ENCODE assay signal across 8 cellular contexts in genomic region chr3:127544151-127544805, GRCh38. TPM values are rescaled to one million over a fixed set of nuclear protein-coding genes. Genes with fewer than 3 reads are reported as not detected.
DNase-seq lines count a peak whose midpoint lies in the region; ATAC-seq and TF ChIP-seq lines count a peak whose summit lies in the region.

No MANE protein-coding gene starts in this region.

- DNase-seq in HT1080 (ENCODE audit: low read depth) (peak; percentile 68), activated T-cell treated with anti-CD3 and anti-CD28 coated beads for 1 hour (ENCODE audit: low read depth) (peak; percentile 60), erythroblast (lab: John Stamatoyannopoulos, UW) (peak; percentile 63 to 76)
- DNase-seq in naive thymus-derived CD8-positive, alpha-beta T cell = peak; percentile 26 to 78 (median 52)

- no peaks in the 10 kb centered on the region for H3K9me2 ChIP-seq in OCI-LY1 (ENCODE audit: low read depth, low read length)

- no peaks in the 10 kb centered on the region for H3K36me3 ChIP-seq in OCI-LY1 (ENCODE audit: insufficient read depth, low read length)

- H3K4me3 ChIP-seq in OCI-LY1 (ENCODE audit: low read depth, low read length, poor library complexity, severe bottlenecking) = no peak overlapping the region

- TF ChIP-seq CTCF in 22Rv1 (IDR thresholded peaks at IDR 0.05) (peak; percentile 83), OCI-LY1 (IDR thresholded peaks at IDR 0.05; ENCODE audit: low read length) (peak; percentile 68)

- no peaks in the 10 kb centered on the region for H3K79me2 ChIP-seq in OCI-LY1 (ENCODE audit: insufficient read depth, low read length)

- no peaks in the 10 kb centered on the region for H3K36me3 Mint-ChIP-seq in naive thymus-derived CD8-positive, alpha-beta T cell
- no peaks in the 10 kb centered on the region for H3K36me3 Mint-ChIP-seq in stimulated activated memory B cell treated with anti-CD40 and anti-IgM and Interleukin-4, amounts not matched to agents 10 μg/mL and 1 μg/mL and 100 μg/mL, for 72 hours

- H3K27ac Mint-ChIP-seq in naive thymus-derived CD8-positive, alpha-beta T cell = no peak overlapping the region
- no peak overlapping the region for H3K27ac Mint-ChIP-seq in stimulated activated memory B cell treated with anti-CD40 and anti-IgM and Interleukin-4, amounts not matched to agents 10 μg/mL and 1 μg/mL and 100 μg/mL, for 72 hours

- H4K20me1 ChIP-seq in OCI-LY1 (ENCODE audit: insufficient read depth, low read length) = no peaks in the 10 kb centered on the region

- POLR2A ChIA-PET in naive thymus-derived CD8-positive, alpha-beta T cell (lab: Charles Lee) = interaction anchor here (0.6 kb wide), 1 partner anchor 150 kb away, joined by 3 read pairs; no protein-coding TSS in a partner anchor

- peaks cover 9 to 16% (median 13%) of the 10 kb centered on the region in 4 donors for H3K4me1 Mint-ChIP-seq in naive thymus-derived CD8-positive, alpha-beta T cell
- H3K4me1 Mint-ChIP-seq in stimulated activated memory B cell treated with anti-CD40 and anti-IgM and Interleukin-4, amounts not matched to agents 10 μg/mL and 1 μg/mL and 100 μg/mL, for 72 hours = peaks cover 17% of the 10 kb centered on the region

- no peak overlapping the region for H3K9ac ChIP-seq in OCI-LY1 (ENCODE audit: low read length)

- no peak overlapping the region for H2AFZ ChIP-seq in OCI-LY1 (ENCODE audit: low read length)

- H3F3A ChIP-seq in OCI-LY1 (ENCODE audit: insufficient read depth, low read length) = no peaks in the 10 kb centered on the region

- H3K9me3 ChIP-seq in OCI-LY1 (ENCODE audit: low read length) = no peaks in the 10 kb centered on the region

- no peaks in the 10 kb centered on the region for H3K27me3 Mint-ChIP-seq in naive thymus-derived CD8-positive, alpha-beta T cell
- peaks cover 9% of the 10 kb centered on the region for H3K27me3 Mint-ChIP-seq in stimulated activated memory B cell treated with anti-CD40 and anti-IgM and Interleukin-4, amounts not matched to agents 10 μg/mL and 1 μg/mL and 100 μg/mL, for 72 hours

- no peak overlapping the region for H3K4me2 ChIP-seq in OCI-LY1 (ENCODE audit: low read length)

- no peaks in the 10 kb centered on the region for H3K9me3 Mint-ChIP-seq in naive thymus-derived CD8-positive, alpha-beta T cell
- no peaks in the 10 kb centered on the region for H3K9me3 Mint-ChIP-seq in stimulated activated memory B cell treated with anti-CD40 and anti-IgM and Interleukin-4, amounts not matched to agents 10 μg/mL and 1 μg/mL and 100 μg/mL, for 72 hours

- H3K27ac ChIP-seq in 22Rv1 (no peak overlapping the region), OCI-LY1 (ENCODE audit: low read depth, low read length, poor library complexity, severe bottlenecking) (no peak overlapping the region)

- H3K27me3 ChIP-seq in OCI-LY1 (ENCODE audit: insufficient read depth, low read length) = peaks cover 8% of the 10 kb centered on the region

- no peak for TF ChIP-seq POLR2A in erythroblast (IDR thresholded peaks at IDR 0.05; ENCODE audit: low read length)

- no peak overlapping the region for H3K4me3 Mint-ChIP-seq in naive thymus-derived CD8-positive, alpha-beta T cell
- no peak overlapping the region for H3K4me3 Mint-ChIP-seq in stimulated activated memory B cell treated with anti-CD40 and anti-IgM and Interleukin-4, amounts not matched to agents 10 μg/mL and 1 μg/mL and 100 μg/mL, for 72 hours

- peak; percentile 59 for ATAC-seq in GM18502 (IDR thresholded peaks at IDR 0.05; ENCODE audit: poor library complexity, unreplicated experiment)
- peak; percentile 46 to 63 for ATAC-seq in naive thymus-derived CD8-positive, alpha-beta T cell
- peak; percentile 65 for ATAC-seq in stimulated activated memory B cell treated with anti-CD40 and anti-IgM and Interleukin-4, amounts not matched to agents 10 μg/mL and 1 μg/mL and 100 μg/mL, for 72 hours

- peaks cover 5% of the 10 kb centered on the region for H3K4me1 ChIP-seq in OCI-LY1 (ENCODE audit: insufficient read depth, low read length, severe bottlenecking)

RNA-seq across cellular contexts. Expression of gene TPRA1, which starts 46.3 kb away (rescaled TPM):
- 65.7 and 72.7 TPM in 2 replicates for total RNA-seq in HT1080 (2014; rRNA removed; shearing (Covaris generic))
- 41.2 and 45.6 TPM in 2 replicates for polyA plus RNA-seq in HT1080 (2015; cell fraction: cytosol; rRNA removed)
- 49.7 and 56.4 TPM in 2 replicates for polyA plus RNA-seq in HT1080 (2015; cell fraction: nucleus; rRNA removed)
- 10 to 100 TPM; 30.2 to 34.7 TPM for total RNA-seq in naive thymus-derived CD8-positive, alpha-beta T cell
- 10 to 100 TPM; 14.8 to 27.6 (median 15.3) TPM for polyA plus RNA-seq in naive thymus-derived CD8-positive, alpha-beta T cell

RNA-seq across cellular contexts. Expression of gene MCM2, which starts 53.9 kb away (rescaled TPM):
- 227 and 228 TPM in 2 replicates for total RNA-seq in HT1080 (2014; rRNA removed; shearing (Covaris generic))
- 88.2 and 90.7 TPM in 2 replicates for polyA plus RNA-seq in HT1080 (2015; cell fraction: cytosol; rRNA removed)
- 168 and 183 TPM in 2 replicates for polyA plus RNA-seq in HT1080 (2015; cell fraction: nucleus; rRNA removed)
- total RNA-seq in naive thymus-derived CD8-positive, alpha-beta T cell = 10 to 100 TPM; 10.4 to 17.7 TPM
- polyA plus RNA-seq in naive thymus-derived CD8-positive, alpha-beta T cell = 10 to 100 TPM; 10.4 to 13.2 (median 13.2) TPM

Comparison
In these comparisons a context has a peak if more than half of its experiments do, and no peak if none do; other contexts are left out.
1. RNA of gene MCM2, which starts 53.9 kb away (total RNA-seq): 227 to 228 TPM in HT1080; 10.4 to 17.7 TPM in naive thymus-derived CD8-positive, alpha-beta T cell; every median in the first group is over 10 times any median in the second.
2. Peak in every context shown above with its lines, with median percentiles within 50 percentile points of each other: ATAC-seq and DNase-seq.